ENCODE assay signal across 14 cellular contexts in the genomic region with DNA sequence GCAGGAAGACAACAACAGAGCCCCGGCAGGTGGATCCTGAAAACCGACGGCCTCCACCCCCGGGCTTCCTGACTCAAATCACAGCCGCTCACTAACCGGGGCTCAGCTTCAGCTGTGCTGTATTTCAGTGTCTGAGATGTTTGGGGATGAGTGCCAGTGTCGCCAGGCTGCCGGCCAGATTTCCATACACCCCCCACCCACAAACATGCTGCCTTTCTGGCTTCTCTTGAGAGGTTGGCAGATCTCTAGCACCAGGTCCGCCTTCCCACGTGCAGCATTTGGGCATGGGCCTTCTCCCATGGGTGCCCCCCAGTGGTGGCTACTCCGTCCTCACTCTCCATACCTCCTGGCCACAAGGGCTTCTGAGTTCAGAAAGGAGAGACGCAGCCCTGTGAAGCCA. TPM values are rescaled to one million over a fixed set of nuclear protein-coding genes. Genes with fewer than 3 reads are reported as not detected.
DNase-seq lines count a peak whose midpoint lies in the region; ATAC-seq, FAIRE-seq and TF ChIP-seq lines count a peak whose summit lies in the region.
"Had no signal": no experiment of that assay in that cellular context is flagged by ENCODE, and none has a peak within 500 bp of the region (broad histone marks: within the 10 kb centered on the region; RNA-seq: fewer than 3 reads in every experiment).

No MANE protein-coding gene starts in this region.

- H3K27ac ChIP-seq in AG04450 (ENCODE audit: low read depth, low read length) (no peak overlapping the region), PC-9 (no peak overlapping the region), endothelial cell of umbilical vein (ENCODE audit: insufficient read depth, low read depth, low read length) (no peak overlapping the region), esophagus muscularis mucosa (replicated peaks in 1 of 4) (no peak overlapping the region), aorta (ENCODE audit: low read depth in 1 of 2, low read length in 2 of 2) (no peak overlapping the region)
- H3K27ac ChIP-seq: gastrocnemius medialis, SK-N-MC had no signal

- FAIRE-seq in endothelial cell of umbilical vein (lab: Jason Lieb, UNC) = no peak
- FAIRE-seq: GM12892 had no signal

- no peak overlapping the region for H2AFZ ChIP-seq in PC-9
- no peak overlapping the region for H2AFZ ChIP-seq in endothelial cell of umbilical vein (ENCODE audit: low read depth, low read length)

- TF ChIP-seq POLR2A in endothelial cell of umbilical vein (IDR thresholded peaks at IDR 0.05; ENCODE audit: low read depth, low read length) (no peak), esophagus muscularis mucosa (IDR thresholded peaks at IDR 0.05; ENCODE audit: low read depth) (no peak)

- H3K9me1 ChIP-seq in endothelial cell of umbilical vein (replicated peaks; ENCODE audit: control insufficient read depth, extremely low read depth, insufficient read depth, low read length) = no peaks in the 10 kb centered on the region

- H3K9me3 ChIP-seq in AG04450 (ENCODE audit: control insufficient read depth, insufficient read depth, low read length) = no peaks in the 10 kb centered on the region; the same call in 1 of the 2 replicates
- no peaks in the 10 kb centered on the region for H3K9me3 ChIP-seq in PC-9 (ENCODE audit: insufficient read depth, low read depth)
- H3K9me3 ChIP-seq in endothelial cell of umbilical vein (replicated peaks; ENCODE audit: control insufficient read depth, insufficient read depth, low read length) = no peaks in the 10 kb centered on the region
- H3K9me3 ChIP-seq in esophagus muscularis mucosa = no peaks in the 10 kb centered on the region
- H3K9me3 ChIP-seq in aorta (ENCODE audit: control insufficient read depth, low read length) = no peaks in the 10 kb centered on the region
- H3K9me3 ChIP-seq: gastrocnemius medialis had no signal

- POLR2A ChIA-PET in AG04450 (lab: Yijun Ruan, JAX) = no interaction called here
- POLR2A ChIA-PET in PC-9 (lab: Charles Lee; ENCODE audit: unreplicated experiment) = no interaction called here
- POLR2A ChIA-PET in endothelial cell of umbilical vein (lab: Charles Lee) = no interaction called here

- TF ChIP-seq CTCF in AG04450 (IDR thresholded peaks at IDR 0.05; ENCODE audit: low read depth, low read length) (peak; percentile 37), PC-9 (conservative IDR thresholded peaks at IDR 0.05) (peak; percentile 34; the same call in 1 of the 2 replicates), endothelial cell of umbilical vein (IDR thresholded peaks at IDR 0.05; ENCODE audit: extremely low read depth in 1 of 2, insufficient read depth in 1 of 2, low read depth in 1 of 2, low read length in 2 of 2) (peak in 1 of 2 donors; percentile 54), esophagus muscularis mucosa (IDR thresholded peaks at IDR 0.05) (no peak)

- CTCF ChIA-PET in AG04450 (lab: Charles Lee) = no interaction called here
- CTCF ChIA-PET in PC-9 (lab: Charles Lee) = no interaction called here
- CTCF ChIA-PET in endothelial cell of umbilical vein (lab: Charles Lee) = interaction anchor here (0.8 to 3.3 kb wide), 4 partner anchors 22 to 124 kb away, joined by 3 to 41 read pairs (median 4); no protein-coding TSS in a partner anchor

- no peaks in the 10 kb centered on the region for H3K4me1 ChIP-seq in PC-9 (replicated peaks; ENCODE audit: insufficient read depth)
- no peaks in the 10 kb centered on the region for H3K4me1 ChIP-seq in endothelial cell of umbilical vein (ENCODE audit: control insufficient read depth, extremely low read depth, insufficient read depth, low read length)
- H3K4me1 ChIP-seq in esophagus muscularis mucosa = peaks cover 0 to 27% (median 22%) of the 10 kb centered on the region in 4 donors
- H3K4me1 ChIP-seq in aorta (ENCODE audit: control insufficient read depth in 1 of 2, insufficient read depth in 2 of 2, low read length in 2 of 2) = no peaks in the 10 kb centered on the region
- H3K4me1 ChIP-seq: gastrocnemius medialis had no signal

- dilution Hi-C loops in endothelial cell of umbilical vein (cut with MboI; ENCODE audit: extremely low pct_ligation_motif_present, low sequenced_read_pairs) = no loop called here

- DNase-seq in AG04450 (ENCODE audit: low read depth, low spot score) = no peak
- DNase-seq in G401 (ENCODE audit: low spot score) = peak; percentile 55
- DNase-seq in PC-9 = no peak
- peak; percentile 31 for DNase-seq in endothelial cell of umbilical vein (ENCODE audit: low read depth, low spot score)
- DNase-seq in NCI-H510A treated with DMSO at 0.1 percent for 48 hours (lab: John Stamatoyannopoulos, UW) = no peak
- DNase-seq in NCI-H345 treated with DMSO at 0.1 percent for 48 hours (lab: John Stamatoyannopoulos, UW; ENCODE audit: unreplicated experiment) = no peak
- DNase-seq in esophagus muscularis mucosa (ENCODE audit: extremely low spot score) = no peak
- no peak for DNase-seq in aorta
- DNase-seq: gastrocnemius medialis; KG1; NCI-H69; stimulated activated naive CD4-positive, alpha-beta T cell had no signal

- H3K4me2 ChIP-seq in PC-9 (no peak overlapping the region), endothelial cell of umbilical vein (ENCODE audit: insufficient read depth, low read length) (no peak overlapping the region)

- no peaks in the 10 kb centered on the region for H3K9me2 ChIP-seq in PC-9 (ENCODE audit: insufficient read depth)

- whole genome bisulfite sequencing in esophagus muscularis mucosa = 66% methylated on average over 4 of the region's 12 CpGs
- WGBS in aorta, 2 donors = 29 to 32% methylated on average over 11 to 12 of the region's 12 CpGs

- no peak for TF ChIP-seq EP300 in esophagus muscularis mucosa (IDR thresholded peaks at IDR 0.05)

- intact Hi-C loops in PC-9 (cut with micrococcal nuclease; ENCODE audit: unreplicated experiment) = no loop called here
- intact Hi-C loops in endothelial cell of umbilical vein (cut with micrococcal nuclease) = loop anchor here (1.0 kb wide), 2 partner anchors 27 to 39 kb away; no protein-coding TSS in a partner anchor
- intact Hi-C loops in esophagus muscularis mucosa (cut with DNase I) = no loop called here
- intact Hi-C loops in aorta (cut with DNase I) = no loop called here

- no peaks in the 10 kb centered on the region for H3K79me2 ChIP-seq in PC-9 (ENCODE audit: low read depth)
- H3K79me2 ChIP-seq in endothelial cell of umbilical vein (ENCODE audit: control insufficient read depth, insufficient read depth, low read length) = no peaks in the 10 kb centered on the region

- H3F3A ChIP-seq in PC-9 (ENCODE audit: insufficient read depth, low read depth) = no peaks in the 10 kb centered on the region

- H3K27me3 ChIP-seq in AG04450 (ENCODE audit: control insufficient read depth, insufficient read depth, low read length) (peaks cover 49% of the 10 kb centered on the region), PC-9 (ENCODE audit: insufficient read depth, low read depth) (no peaks in the 10 kb centered on the region), endothelial cell of umbilical vein (ENCODE audit: control insufficient read depth in 2 of 2, insufficient read depth in 2 of 2, low read length in 2 of 2) (no peaks in the 10 kb centered on the region), esophagus muscularis mucosa (no peaks in the 10 kb centered on the region), aorta (ENCODE audit: control insufficient read depth in 1 of 2, insufficient read depth in 2 of 2, low read length in 1 of 2) (no peaks in the 10 kb centered on the region)

- in situ Hi-C loops in G401 (cut with HindIII; ENCODE audit: low sequenced_read_pairs) = no loop called here

- no peaks in the 10 kb centered on the region for H4K20me1 ChIP-seq in PC-9 (ENCODE audit: insufficient read depth)
- H4K20me1 ChIP-seq in endothelial cell of umbilical vein (replicated peaks; ENCODE audit: control insufficient read depth, extremely low read depth, insufficient read depth, low read length) = no peaks in the 10 kb centered on the region

- no TSS peak for BruUV-seq in PC-9 (replicated peaks; lab: Mats Ljungman, UMichigan)
- no TSS peak for BruUV-seq in endothelial cell of umbilical vein (replicated peaks; lab: Mats Ljungman, UMichigan)

- no peaks in the 10 kb centered on the region for H3K36me3 ChIP-seq in PC-9 (ENCODE audit: low read depth)
- H3K36me3 ChIP-seq in endothelial cell of umbilical vein (ENCODE audit: control insufficient read depth in 2 of 2, extremely low read depth in 1 of 2, insufficient read depth in 2 of 2, low read length in 2 of 2) = no peaks in the 10 kb centered on the region
- H3K36me3 ChIP-seq in esophagus muscularis mucosa = peaks cover 0 to 9% (median 3%) of the 10 kb centered on the region in 4 donors
- no peaks in the 10 kb centered on the region for H3K36me3 ChIP-seq in aorta (ENCODE audit: control insufficient read depth in 1 of 2, insufficient read depth in 2 of 2, low read length in 1 of 2)
- H3K36me3 ChIP-seq: gastrocnemius medialis had no signal

- H3K4me3 ChIP-seq in AG04450 (ENCODE audit: low read depth, low read length) (no peak overlapping the region), PC-9 (no peak overlapping the region), endothelial cell of umbilical vein (replicated peaks in 1 of 3; ENCODE audit: insufficient read depth in 1 of 3, low read depth in 1 of 3, low read length in 3 of 3) (no peak overlapping the region), esophagus muscularis mucosa (no peak overlapping the region), aorta (ENCODE audit: low read length in 2 of 2) (no peak overlapping the region)
- H3K4me3 ChIP-seq: gastrocnemius medialis, SK-N-MC had no signal

- no peak for ATAC-seq in aorta (ENCODE audit: low FRiP score)
- ATAC-seq: gastrocnemius medialis had no signal

- no peak overlapping the region for H3K9ac ChIP-seq in endothelial cell of umbilical vein (replicated peaks; ENCODE audit: extremely low read depth, insufficient read depth, low read length)

TF ChIP-seq in endothelial cell of umbilical vein, 7 proteins besides CTCF, POLR2A, EP300 and RAD21 (continues in another document):
- no peak for TF ChIP-seq EZH2 (IDR thresholded peaks at IDR 0.05; ENCODE audit: borderline replicate concordance, low read depth, low read length, severe bottlenecking)

RNA-seq across cellular contexts. Expression of a gene that starts 34.8 kb away (rescaled TPM):
- polyA plus RNA-seq in AG04450 (2011; rRNA removed) (3.1 and 3.2 TPM in 2 replicates), endothelial cell of umbilical vein (2.2 and 2.4 TPM in 2 replicates), aorta (1 to 10 TPM; 5.5 to 6.6 TPM)
- polyA minus RNA-seq in AG04450 (2011; rRNA and poly(A)+ RNA removed) = 2.9 and 6.1 TPM in 2 replicates
- 0.71 and 1.8 TPM in 2 replicates for total RNA-seq in G401 (2014; rRNA removed; shearing (Covaris generic))
- total RNA-seq in PC-9 (2021) (19.6 and 21.4 TPM in 2 replicates), endothelial cell of umbilical vein (3.8 and 4.6 TPM in 2 replicates), esophagus muscularis mucosa (10 to 100 TPM; 10.4 to 19.3 (median 13.2) TPM), aorta (10 to 100 TPM; 17.1 to 36.2 TPM)
- 1.8 and 2.4 TPM in 2 replicates for polyA plus RNA-seq in endothelial cell of umbilical vein (2011; cell fraction: cytosol; rRNA removed)
- 6.3 and 7.0 TPM in 2 replicates for polyA plus RNA-seq in endothelial cell of umbilical vein (2011; cell fraction: nucleus; rRNA removed)
- polyA plus RNA-seq in endothelial cell of umbilical vein (2012) = 3.5 and 5.9 TPM in 2 replicates
- polyA minus RNA-seq in endothelial cell of umbilical vein = 1.5 and 1.8 TPM in 2 replicates
- 24.4 TPM for polyA minus RNA-seq in endothelial cell of umbilical vein (2011; cell fraction: cytosol; rRNA and poly(A)+ RNA removed)
- 1.9 and 5.2 TPM in 2 replicates for polyA minus RNA-seq in endothelial cell of umbilical vein (2011; cell fraction: nucleus; rRNA and poly(A)+ RNA removed)

Comparison
In these comparisons a context has a peak if more than half of its experiments do, and no peak if none do; other contexts are left out.
1. DNase-seq: peak in G401 (single experiment) and endothelial cell of umbilical vein (single experiment); none in AG04450 (single experiment), PC-9 (0 of 2), NCI-H510A treated with DMSO at 0.1 percent for 48 hours (single experiment), NCI-H345 treated with DMSO at 0.1 percent for 48 hours (single experiment), esophagus muscularis mucosa (single experiment) and aorta (0 of 2).
2. CTCF ChIP-seq: peak in AG04450 (single experiment) and PC-9 (single experiment); none in esophagus muscularis mucosa (0 of 3).